In the genomic region with DNA sequence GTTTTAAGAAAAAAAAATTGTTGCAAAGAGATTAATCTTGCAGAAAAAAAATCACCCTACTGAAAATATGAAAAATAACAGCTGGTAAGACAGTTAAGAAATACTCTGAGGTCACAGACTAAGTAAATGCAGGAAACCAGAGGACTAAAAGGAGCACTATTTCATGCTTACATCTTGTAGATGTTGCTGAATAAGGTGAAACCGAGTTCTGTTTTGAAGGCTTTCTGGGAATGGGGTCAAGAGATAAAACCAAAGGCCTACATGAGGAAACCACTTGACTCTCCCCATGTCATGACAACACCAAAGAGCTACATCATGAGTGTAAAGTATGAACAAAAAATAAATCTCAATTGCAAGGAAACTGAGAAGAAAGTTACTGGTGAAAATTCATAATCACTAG, we compare ENCODE assay signal across 26 cellular contexts.
"Had no signal": no experiment of that assay in that cellular context is flagged by ENCODE, and none has a peak within 500 bp of the region (broad histone marks: within the 10 kb centered on the region; RNA-seq: fewer than 3 reads in every experiment).

No MANE protein-coding gene starts in this region.

- ATAC-seq: natural killer cell; right cardiac atrium; sciatic nerve; stimulated activated naive B cell treated with anti-CD40 and anti-IgM and Interleukin-4, amounts not matched to agents 10 μg/mL and 1 μg/mL and 100 μg/mL, for 72 hours; stimulated activated naive CD8-positive, alpha-beta T cell treated with anti-CD3 and anti-CD28 coated beads, Interleukin-15, Interleukin-2, amounts not matched to agents 100 U/mL and 50 U/mL, for 24 hours had no signal

- H3K79me2 ChIP-seq: hepatocyte had no signal

- H3K27ac ChIP-seq: hepatocyte, left ventricle myocardium inferior, ovary, prostate gland, skin epidermis, stomach, testis, thyroid gland, transverse colon, upper lobe of left lung had no signal

- H3K4me1 ChIP-seq: left ventricle myocardium inferior, prostate gland, stomach, testis, transverse colon, upper lobe of left lung had no signal

- H3K4me2 ChIP-seq: hepatocyte had no signal

- H3K36me3 Mint-ChIP-seq: naive B cell; natural killer cell; stimulated activated naive B cell treated with anti-CD40 and anti-IgM and Interleukin-4, amounts not matched to agents 10 μg/mL and 1 μg/mL and 100 μg/mL, for 72 hours had no signal

- H3K9me3 ChIP-seq: ovary, prostate gland, testis, thyroid gland, transverse colon, upper lobe of left lung had no signal

- H3K36me3 ChIP-seq: left ventricle myocardium inferior, ovary, prostate gland, stomach, thyroid gland, transverse colon, upper lobe of left lung had no signal

- H3K27me3 Mint-ChIP-seq: naive B cell; stimulated activated naive B cell treated with anti-CD40 and anti-IgM and Interleukin-4, amounts not matched to agents 10 μg/mL and 1 μg/mL and 100 μg/mL, for 72 hours had no signal

- DNase-seq: islet precursor cell; left ventricle myocardium inferior; mesendoderm; naive B cell; natural killer cell; nephron progenitor cell; ovary; retina; right cardiac atrium; stimulated activated CD4-positive, alpha-beta T cell treated with anti-CD3 and anti-CD28 coated beads, Interleukin-12 subunit alpha, Interleukin-12 subunit beta, amount 100 ng/mL, for 4 hours; stimulated activated CD4-positive, alpha-beta T cell treated with anti-CD3 and anti-CD28 coated beads, Interleukin-15, amount 100 ng/mL, for 24 hours; stimulated activated CD4-positive, alpha-beta T cell treated with anti-CD3 and anti-CD28 coated beads, Interleukin-2, amount 100 ng/mL, for 24 hours; stimulated activated CD4-positive, alpha-beta T cell treated with anti-CD3 and anti-CD28 coated beads, Interleukin-4, amount 100 ng/mL, for 1 hour; stimulated activated naive B cell treated with anti-CD40 and anti-IgM and Interleukin-4, amounts not matched to agents 10 μg/mL and 1 μg/mL and 100 μg/mL, for 72 hours; stimulated activated naive CD8-positive, alpha-beta T cell treated with anti-CD3 and anti-CD28 coated beads, Interleukin-15, Interleukin-2, amounts not matched to agents 100 U/mL and 50 U/mL, for 24 hours; stomach; testis; thyroid gland; transverse colon; upper lobe of left lung had no signal

- H3K9me3 Mint-ChIP-seq: stimulated activated naive B cell treated with anti-CD40 and anti-IgM and Interleukin-4, amounts not matched to agents 10 μg/mL and 1 μg/mL and 100 μg/mL, for 72 hours had no signal

- H3K4me1 Mint-ChIP-seq: naive B cell; natural killer cell; nephron progenitor cell; stimulated activated naive B cell treated with anti-CD40 and anti-IgM and Interleukin-4, amounts not matched to agents 10 μg/mL and 1 μg/mL and 100 μg/mL, for 72 hours had no signal

- H2AFZ ChIP-seq: hepatocyte had no signal

- H3K4me3 ChIP-seq: hepatocyte, left ventricle myocardium inferior, lung, ovary, prostate gland, skin epidermis, stomach, testis, thyroid gland, transverse colon, upper lobe of left lung had no signal

- H3K27me3 ChIP-seq: hepatocyte, ovary, stomach, testis, thyroid gland, transverse colon, upper lobe of left lung had no signal

- H3K4me3 Mint-ChIP-seq: mesothelial cell of epicardium; naive B cell; natural killer cell; nephron progenitor cell; stimulated activated naive B cell treated with anti-CD40 and anti-IgM and Interleukin-4, amounts not matched to agents 10 μg/mL and 1 μg/mL and 100 μg/mL, for 72 hours had no signal

- H3K27ac Mint-ChIP-seq: mesothelial cell of epicardium; naive B cell; natural killer cell; nephron progenitor cell; stimulated activated naive B cell treated with anti-CD40 and anti-IgM and Interleukin-4, amounts not matched to agents 10 μg/mL and 1 μg/mL and 100 μg/mL, for 72 hours had no signal
